Comparison of ENCODE assay signal across 19 cellular contexts in genomic region chr12:62659457-62660295, GRCh38.
DNase-seq lines count a peak whose midpoint lies in the region; ATAC-seq lines count a peak whose summit lies in the region.
"Had no signal": no experiment of that assay in that cellular context is flagged by ENCODE, and none has a peak within 500 bp of the region (broad histone marks: within the 10 kb centered on the region; RNA-seq: fewer than 3 reads in every experiment).

No MANE protein-coding gene starts in this region.

- peak overlapping the region; percentile 84 for H3K56ac ChIP-seq in mesendoderm (ENCODE audit: low read length)

- ATAC-seq in GM18511 (IDR thresholded peaks at IDR 0.05; ENCODE audit: unreplicated experiment), result no peak
- ATAC-seq: activated CD4-positive, alpha-beta T cell treated with anti-CD3 and anti-CD28 coated beads for 36 hours; left cardiac atrium; mucosa of descending colon had no signal

- H2BK15ac ChIP-seq in mesendoderm (replicated peaks; ENCODE audit: low read depth), result no peak overlapping the region

- H3K27ac ChIP-seq in ACC112 (ENCODE audit: low read depth, low read length) (peak overlapping the region; percentile 74; the same call in 1 of the 2 replicates), mesendoderm (ENCODE audit: low read depth, low read length) (peak overlapping the region; percentile 75)
- H3K27ac ChIP-seq: pancreas, SJCRH30 had no signal

- H3K4me2 ChIP-seq in mesendoderm (ENCODE audit: low read length), result no peak overlapping the region
- H3K4me2 ChIP-seq: smooth muscle cell had no signal

- H4K5ac ChIP-seq in mesendoderm (ENCODE audit: low read length), result no peak overlapping the region

- peak; percentile 49 for DNase-seq in NCI-H146 (lab: John Stamatoyannopoulos, UW)
- DNase-seq in dermis blood vessel endothelial cell, result peak; percentile 18
- peak; percentile 95 for DNase-seq in mesendoderm
- no peak for DNase-seq in COLO829 (ENCODE audit: low spot score)
- DNase-seq in DMS53 treated with DMSO at 0.1 percent for 48 hours (lab: John Stamatoyannopoulos, UW; ENCODE audit: unreplicated experiment), result no peak
- DNase-seq in nucleus accumbens (lab: John Stamatoyannopoulos, UW), result no peak
- DNase-seq: activated CD4-positive, alpha-beta T cell treated with anti-CD3 and anti-CD28 coated beads for 36 hours; activated CD8-positive, alpha-beta memory T cell treated with anti-CD3 and anti-CD28 coated beads, Interleukin-2, amount 50 U/mL, for 4 hours; Kasumi-1; left cardiac atrium; mucosa of descending colon; NCI-H1436 treated with DMSO at 0.1 percent for 48 hours; NCI-H446; pancreas; SJCRH30; T1000 had no signal

- H2BK120ac ChIP-seq in mesendoderm (ENCODE audit: low read depth, low read length), result peak overlapping the region; percentile 92

- H3K18ac ChIP-seq in mesendoderm (ENCODE audit: low read length), result peak overlapping the region; percentile 81

- H3K23ac ChIP-seq in mesendoderm (ENCODE audit: low read length), result no peak overlapping the region

- peak overlapping the region; percentile 94 for H2AK5ac ChIP-seq in mesendoderm (ENCODE audit: low read length)

- H3K79me1 ChIP-seq in mesendoderm (ENCODE audit: low read length), result no peaks in the 10 kb centered on the region

- H3K4me1 ChIP-seq in ACC112 (ENCODE audit: control insufficient read depth, insufficient read depth, low read length, unreplicated experiment) (peaks cover 9% of the 10 kb centered on the region), mesendoderm (ENCODE audit: control insufficient read depth, low read depth, low read length) (peaks cover 26% of the 10 kb centered on the region)
- H3K4me1 ChIP-seq: pancreas, SJCRH30 had no signal

- no peaks in the 10 kb centered on the region for H3K27me3 ChIP-seq in ACC112 (ENCODE audit: insufficient read depth, low read length)
- H3K27me3 ChIP-seq in mesendoderm (ENCODE audit: insufficient read depth, low read length, poor library complexity), result no peaks in the 10 kb centered on the region
- H3K27me3 ChIP-seq: pancreas, SJCRH30 had no signal

- H3K4ac ChIP-seq in mesendoderm (ENCODE audit: low read depth, low read length), result peak overlapping the region; percentile 91

- no peaks in the 10 kb centered on the region for H3K36me3 ChIP-seq in ACC112 (ENCODE audit: insufficient read depth, low read length)
- no peaks in the 10 kb centered on the region for H3K36me3 ChIP-seq in mesendoderm (ENCODE audit: control insufficient read depth, insufficient read depth, low read length)
- H3K36me3 ChIP-seq: pancreas, SJCRH30 had no signal

- peak overlapping the region; percentile 38 for H3K9ac ChIP-seq in mesendoderm (ENCODE audit: low read length)

- no peak overlapping the region for H3K4me3 ChIP-seq in ACC112 (ENCODE audit: low read depth, low read length)
- no peak overlapping the region for H3K4me3 ChIP-seq in mesendoderm (ENCODE audit: low read length)
- H3K4me3 ChIP-seq: mucosa of descending colon, pancreas, SJCRH30, smooth muscle cell had no signal

- no CpG with 5 or more reads among the region's 3 CpGs for WGBS in mesendoderm (ENCODE audit: extremely low coverage, insufficient coverage, low lambda C conversion rate)

- no peak overlapping the region for H4K8ac ChIP-seq in mesendoderm (ENCODE audit: low read depth, low read length)

- H3K79me2 ChIP-seq in ACC112 (ENCODE audit: control insufficient read depth, insufficient read depth, low read length, unreplicated experiment) (no peaks in the 10 kb centered on the region), mesendoderm (ENCODE audit: control insufficient read depth, insufficient read depth, low read length) (no peaks in the 10 kb centered on the region)

- peak overlapping the region; percentile 36 for H2BK5ac ChIP-seq in mesendoderm (ENCODE audit: low read length)

- H2AFZ ChIP-seq in ACC112 (ENCODE audit: low read length, unreplicated experiment), result no peak overlapping the region

Comparison
In these comparisons a context has a peak if more than half of its experiments do, and no peak if none do; other contexts are left out.
1. DNase-seq: peak in NCI-H146 (single experiment), dermis blood vessel endothelial cell (single experiment) and mesendoderm (single experiment); none in COLO829 (single experiment), DMS53 treated with DMSO at 0.1 percent for 48 hours (single experiment) and nucleus accumbens (0 of 56).